Comparison of ENCODE assay signal across 15 cellular contexts in the genomic region with DNA sequence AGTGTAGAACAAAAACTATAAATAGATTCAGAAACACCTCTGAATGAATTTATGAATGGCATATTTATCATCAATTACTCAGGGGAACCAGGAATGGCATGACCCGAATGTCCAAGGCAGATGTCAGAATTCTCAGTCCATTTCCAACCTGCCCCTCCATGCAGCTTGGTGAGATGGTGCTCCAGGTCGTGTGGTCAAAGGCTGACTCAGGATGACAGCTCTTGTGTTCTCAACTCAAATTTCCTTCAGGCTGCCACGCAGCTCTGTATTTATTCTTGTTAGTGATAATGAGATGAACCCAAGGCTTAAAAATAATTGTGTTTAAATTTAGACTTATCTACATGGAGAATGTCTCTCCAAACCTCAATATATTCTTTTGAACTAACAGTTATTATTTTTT.
A peak's percentile ranks its signal among the peaks of the same experiment; 100 is the strongest.
DNase-seq lines count a peak whose midpoint lies in the region; ATAC-seq lines count a peak whose summit lies in the region.
"Had no signal": no experiment of that assay in that cellular context is flagged by ENCODE, and none has a peak within 500 bp of the region (broad histone marks: within the 10 kb centered on the region; RNA-seq: fewer than 3 reads in every experiment).

No MANE protein-coding gene starts in this region.

- DNase-seq in EH (ENCODE audit: low read depth) (peak; percentile 13), HT1080 (ENCODE audit: low read depth) (peak; percentile 32), RPMI7951 (ENCODE audit: low read depth) (peak; percentile 42), myocyte (ENCODE audit: low read depth) (peak; percentile 57), NCI-H2107 (lab: John Stamatoyannopoulos, UW) (no peak), left colon (no peak)
- DNase-seq: 8988T, AML-193, DMS79, EL, GDM1, GOT3, H9, KG1 had no signal

- intact Hi-C loops in left colon (cut with DNase I, micrococcal nuclease): no loop called here

- ATAC-seq in left colon: no peak
- no peak for ATAC-seq in GM21360 (IDR thresholded peaks at IDR 0.05; ENCODE audit: unreplicated experiment)

Comparison
In these comparisons a context has a peak if more than half of its experiments do, and no peak if none do; other contexts are left out.
1. DNase-seq: peak in EH (single experiment), HT1080 (single experiment), RPMI7951 (single experiment) and myocyte (single experiment); none in NCI-H2107 (single experiment) and left colon (0 of 2).